In genomic region chr13:65638572-65639168, GRCh38 we compare ENCODE assay signal across 9 cellular contexts.
DNase-seq lines count a peak whose midpoint lies in the region; ATAC-seq and TF ChIP-seq lines count a peak whose summit lies in the region.
"Had no signal": no experiment of that assay in that cellular context is flagged by ENCODE, and none has a peak within 500 bp of the region (broad histone marks: within the 10 kb centered on the region; RNA-seq: fewer than 3 reads in every experiment).

No MANE protein-coding gene starts in this region.

- H3K9ac ChIP-seq in OCI-LY3 (ENCODE audit: low read length) (no peak overlapping the region), fibroblast of lung (ENCODE audit: insufficient read depth, low read length) (no peak overlapping the region)

- no peaks in the 10 kb centered on the region for H4K20me1 ChIP-seq in OCI-LY3 (ENCODE audit: insufficient read depth, low read length)
- H4K20me1 ChIP-seq in fibroblast of lung (ENCODE audit: control insufficient read depth, extremely low read depth, insufficient read depth, low read length): no peaks in the 10 kb centered on the region

- peak; percentile 94 for ATAC-seq in GM18858 (IDR thresholded peaks at IDR 0.05; ENCODE audit: unreplicated experiment)
- ATAC-seq in HG03097 (IDR thresholded peaks at IDR 0.05; ENCODE audit: low FRiP score, unreplicated experiment): peak; percentile 78
- ATAC-seq in sciatic nerve: peak; percentile 36

- H3K9me3 ChIP-seq in OCI-LY3 (ENCODE audit: insufficient read depth, low read length) (no peaks in the 10 kb centered on the region), fibroblast of lung (ENCODE audit: control insufficient read depth, insufficient read depth, low read depth, low read length) (no peaks in the 10 kb centered on the region)

- H3K79me2 ChIP-seq in OCI-LY3 (ENCODE audit: low read length) (no peaks in the 10 kb centered on the region), fibroblast of lung (ENCODE audit: control insufficient read depth, insufficient read depth, low read length) (no peaks in the 10 kb centered on the region)

- TF ChIP-seq CTCF in AG10803 (conservative IDR thresholded peaks at IDR 0.05; ENCODE audit: low read length): peak; percentile 91
- peak; percentile 94 for TF ChIP-seq CTCF in OCI-LY3 (IDR thresholded peaks at IDR 0.05; ENCODE audit: low read depth, low read length)
- TF ChIP-seq CTCF in fibroblast of lung (conservative IDR thresholded peaks at IDR 0.05 in 1 of 2, IDR thresholded peaks at IDR 0.05 in 1 of 2; ENCODE audit: low read depth in 1 of 2, low read length in 2 of 2): peak; percentile 56 to 89

- no peak overlapping the region for H3K27ac ChIP-seq in OCI-LY3 (ENCODE audit: low read length)
- no peak overlapping the region for H3K27ac ChIP-seq in fibroblast of lung (ENCODE audit: insufficient read depth, low read length)

- no peaks in the 10 kb centered on the region for H3K27me3 ChIP-seq in OCI-LY3 (ENCODE audit: low read depth, low read length)
- H3K27me3 ChIP-seq in fibroblast of lung (ENCODE audit: control insufficient read depth, insufficient read depth, low read length): no peaks in the 10 kb centered on the region

- intact Hi-C loops in sciatic nerve (cut with DNase I): no loop called here

- H3K4me3 ChIP-seq in AG10803 (ENCODE audit: low read length) (no peak overlapping the region), OCI-LY3 (ENCODE audit: low read length) (no peak overlapping the region), fibroblast of lung (replicated peaks in 1 of 4; ENCODE audit: control extremely low read depth in 1 of 4, insufficient read depth in 1 of 4, low read depth in 3 of 4, low read length in 4 of 4) (no peak overlapping the region)

- H3K36me3 ChIP-seq in OCI-LY3 (replicated peaks; ENCODE audit: low read depth, low read length) (no peaks in the 10 kb centered on the region), fibroblast of lung (ENCODE audit: control insufficient read depth, insufficient read depth, low read length) (no peaks in the 10 kb centered on the region)

- H2AFZ ChIP-seq in OCI-LY3 (ENCODE audit: low read depth, low read length) (0 out of 2 replicates have a peak overlapping the region, but pooled peaks have one; percentile 26), fibroblast of lung (ENCODE audit: low read length) (no peak overlapping the region)

- no peak overlapping the region for H3K4me2 ChIP-seq in OCI-LY3 (ENCODE audit: low read length)
- no peak overlapping the region for H3K4me2 ChIP-seq in fibroblast of lung (ENCODE audit: extremely low read depth, insufficient read depth, low read length)

- H3K4me1 ChIP-seq in OCI-LY3 (ENCODE audit: low read length) (no peaks in the 10 kb centered on the region), fibroblast of lung (ENCODE audit: control insufficient read depth, extremely low read depth, insufficient read depth, low read length) (no peaks in the 10 kb centered on the region)

- DNase-seq in AG10803 (ENCODE audit: low read depth) (peak; percentile 59), fibroblast of lung (ENCODE audit: low read depth in 2 of 2) (peak; percentile 52 to 78), sciatic nerve (ENCODE audit: low spot score) (no peak), SHP77 treated with DMSO at 0.1 percent for 48 hours (lab: John Stamatoyannopoulos, UW) (no peak)
- DNase-seq in activated CD4-positive, alpha-beta T cell treated with anti-CD3 and anti-CD28 coated beads for 4 hours: no peak
- DNase-seq: naive B cell had no signal

Comparison
In these comparisons a context has a peak if more than half of its experiments do, and no peak if none do; other contexts are left out.
1. DNase-seq: peak in AG10803 (single experiment) and fibroblast of lung (2 of 2); none in sciatic nerve (single experiment), SHP77 treated with DMSO at 0.1 percent for 48 hours (single experiment) and activated CD4-positive, alpha-beta T cell treated with anti-CD3 and anti-CD28 coated beads for 4 hours (0 of 2).
2. ATAC-seq: peak in every context shown above with its lines; median percentile 94 in GM18858; 78 in HG03097; 36 in sciatic nerve.
3. Peak in every context shown above with its lines, with median percentiles within 50 percentile points of each other: CTCF ChIP-seq.